Comparison of ENCODE assay signal across 8 cellular contexts in the genomic region with DNA sequence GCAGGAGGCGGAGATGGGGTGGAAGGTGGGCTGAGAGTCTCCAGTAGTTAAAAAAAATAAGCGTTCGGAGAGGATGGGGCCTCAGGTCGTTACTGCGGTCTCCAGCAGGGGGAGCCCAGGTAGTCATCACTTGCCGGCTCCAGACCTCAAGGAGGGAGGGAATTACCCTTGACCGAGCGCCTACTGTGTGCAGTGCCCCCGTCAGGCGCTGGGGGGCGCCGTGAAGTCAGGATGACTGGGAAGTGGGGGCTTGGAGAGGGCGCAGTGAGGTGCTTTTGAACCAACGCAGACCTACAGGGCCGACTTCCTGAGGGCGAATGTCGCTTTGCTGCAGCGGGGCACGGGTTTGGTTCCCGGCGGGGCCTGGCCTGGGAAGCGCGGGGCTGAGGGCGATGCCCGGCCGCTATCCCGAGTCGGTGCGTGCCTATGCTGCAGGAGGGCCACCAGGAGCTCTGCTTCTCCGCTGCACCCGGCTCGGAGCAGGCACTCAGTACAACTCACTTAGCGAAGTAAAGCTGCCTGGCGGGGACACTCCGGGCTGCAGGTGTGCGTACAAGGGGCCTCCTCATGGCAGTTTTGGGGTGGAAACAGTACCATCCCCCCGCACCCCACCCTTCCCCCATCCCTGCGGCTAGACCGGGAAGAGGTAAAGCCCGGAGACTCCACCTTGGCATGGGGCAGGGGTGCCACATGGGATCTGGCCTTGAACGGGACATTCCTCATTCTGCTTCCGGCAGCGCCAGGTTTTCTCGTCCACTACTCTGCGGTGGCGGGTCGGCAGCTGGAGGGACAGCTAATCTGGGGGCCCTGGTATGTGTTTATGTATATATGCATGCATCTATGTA.
A peak's percentile ranks its signal among the peaks of the same experiment; 100 is the strongest.
DNase-seq lines count a peak whose midpoint lies in the region; FAIRE-seq and TF ChIP-seq lines count a peak whose summit lies in the region.
"Had no signal": no experiment of that assay in that cellular context is flagged by ENCODE, and none has a peak within 500 bp of the region (broad histone marks: within the 10 kb centered on the region; RNA-seq: fewer than 3 reads in every experiment).

No MANE protein-coding gene starts in this region.

- in situ Hi-C loops in GM13976 (cut with MboI; ENCODE audit: low sequenced_read_pairs, unreplicated experiment): no loop called here

- peaks cover 3% of the 10 kb centered on the region for H4K20me1 ChIP-seq in astrocyte (ENCODE audit: insufficient read depth, low read length)

- H3K9me3 Mint-ChIP-seq in HFFc6: no peaks in the 10 kb centered on the region
- H3K9me3 Mint-ChIP-seq in astrocyte (ENCODE audit: unreplicated experiment): peaks cover 23% of the 10 kb centered on the region

- H3K9me3 ChIP-seq in astrocyte (ENCODE audit: insufficient read depth, low read depth, low read length): no peaks in the 10 kb centered on the region

- H3K27ac Mint-ChIP-seq in HFFc6: no peak overlapping the region
- H3K27ac Mint-ChIP-seq in astrocyte (ENCODE audit: unreplicated experiment): no peak overlapping the region

- H3K4me3 Mint-ChIP-seq in HFFc6 (no peak overlapping the region), astrocyte (ENCODE audit: unreplicated experiment) (no peak overlapping the region)

- H3K27me3 Mint-ChIP-seq in HFFc6 (ENCODE audit: insufficient read depth) (peaks cover 64% of the 10 kb centered on the region), astrocyte (ENCODE audit: low read depth, unreplicated experiment) (peaks cover 91% of the 10 kb centered on the region)

- H3K79me2 ChIP-seq in astrocyte (ENCODE audit: insufficient read depth, low read length): peaks cover 3% of the 10 kb centered on the region

- H2AFZ ChIP-seq in astrocyte (ENCODE audit: low read depth, low read length): no peak overlapping the region

- no peaks in the 10 kb centered on the region for H3K36me3 Mint-ChIP-seq in HFFc6 (ENCODE audit: low read depth)
- no peaks in the 10 kb centered on the region for H3K36me3 Mint-ChIP-seq in astrocyte (ENCODE audit: low read depth, unreplicated experiment)

- no peak for FAIRE-seq in astrocyte (lab: Jason Lieb, UNC)

- H3K4me3 ChIP-seq in NB4 (ENCODE audit: low read depth, low read length) (no peak overlapping the region), astrocyte (ENCODE audit: insufficient read depth, low read depth, low read length) (no peak overlapping the region)
- H3K4me3 ChIP-seq: skin epidermis had no signal

- H3K4me1 ChIP-seq in astrocyte (ENCODE audit: insufficient read depth, low read length): no peaks in the 10 kb centered on the region

- DNase-seq in GM13976 (ENCODE audit: low spot score) (peak; percentile 94), HFFc6 (peak; percentile 63), NB4 (ENCODE audit: low read depth) (peak; percentile 88), T-helper 22 cell (ENCODE audit: low read depth) (peak; percentile 32), astrocyte (ENCODE audit: low read depth) (peak; percentile 7), iPS-NIHi7 (ENCODE audit: extremely low spot score) (peak; percentile 93)
- peak; percentile 78 to 87 for DNase-seq in stimulated activated CD4-positive, alpha-beta T cell treated with anti-CD3 and anti-CD28 coated beads, Interleukin-2, amount 100 ng/mL, for 24 hours

- no peak for TF ChIP-seq POLR2A in NB4 (IDR thresholded peaks at IDR 0.05; ENCODE audit: extremely low read depth, insufficient read length)

- no peak overlapping the region for H3K27ac ChIP-seq in astrocyte (ENCODE audit: low read depth, low read length)
- H3K27ac ChIP-seq: skin epidermis had no signal

- H3K36me3 ChIP-seq in astrocyte (ENCODE audit: insufficient read depth, low read length): no peaks in the 10 kb centered on the region

- no peak overlapping the region for H3K9ac ChIP-seq in astrocyte (ENCODE audit: low read length)

- H3K4me1 Mint-ChIP-seq in HFFc6 (ENCODE audit: low read depth) (peaks cover 2% of the 10 kb centered on the region), astrocyte (ENCODE audit: low read depth, unreplicated experiment) (no peaks in the 10 kb centered on the region)

- H3K4me2 ChIP-seq in astrocyte (ENCODE audit: low read length): no peak overlapping the region

- peaks cover 51% of the 10 kb centered on the region for H3K27me3 ChIP-seq in astrocyte (ENCODE audit: insufficient read depth, low read length)

- peak; percentile 91 for TF ChIP-seq CTCF in GM13976 (IDR thresholded peaks at IDR 0.05; ENCODE audit: borderline replicate concordance, control extremely low read depth, extremely low read depth, insufficient read depth, missing control alignments)
- peak; percentile 96 for TF ChIP-seq CTCF in HFFc6 (IDR thresholded peaks at IDR 0.05)
- peak; percentile 99 for TF ChIP-seq CTCF in NB4 (IDR thresholded peaks at IDR 0.05; ENCODE audit: low read depth, low read length)
- peak; percentile 79 for TF ChIP-seq CTCF in astrocyte (IDR thresholded peaks at IDR 0.05; ENCODE audit: insufficient read depth, low read depth, low read length)

Comparison
In these comparisons a context has a peak if more than half of its experiments do, and no peak if none do; other contexts are left out.
1. DNase-seq: peak in every context shown above with its lines; median percentile 94 in GM13976; 93 in iPS-NIHi7; 88 in NB4; 82 in stimulated activated CD4-positive, alpha-beta T cell treated with anti-CD3 and anti-CD28 coated beads, Interleukin-2, amount 100 ng/mL, for 24 hours; 63 in HFFc6; 32 in T-helper 22 cell; 7 in astrocyte.